2 cellular contexts compared by ENCODE assay signal in genomic region chr20:62314711-62315302, GRCh38.
TF ChIP-seq lines count a peak whose summit lies in the region.

No MANE protein-coding gene starts in this region.

TF ChIP-seq in HCT116, 20 proteins besides CTCF, POLR2A, EP300 and RAD21:
- TF ChIP-seq ZFX (IDR thresholded peaks at IDR 0.05): no peak
- TF ChIP-seq YY1 (IDR thresholded peaks at IDR 0.05; ENCODE audit: extremely low read depth, insufficient replicate concordance, low read depth, low read length): no peak
- no peak for TF ChIP-seq SRF (IDR thresholded peaks at IDR 0.05; ENCODE audit: low read depth)
- TF ChIP-seq TCF7L2 (IDR thresholded peaks at IDR 0.05; ENCODE audit: borderline replicate concordance, extremely low read depth, insufficient read depth, insufficient read length): no peak
- TF ChIP-seq, protein P1, sequence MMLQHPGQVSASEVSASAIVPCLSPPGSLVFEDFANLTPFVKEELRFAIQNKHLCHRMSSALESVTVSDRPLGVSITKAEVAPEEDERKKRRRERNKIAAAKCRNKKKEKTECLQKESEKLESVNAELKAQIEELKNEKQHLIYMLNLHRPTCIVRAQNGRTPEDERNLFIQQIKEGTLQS (IDR thresholded peaks at IDR 0.05): no peak
- TF ChIP-seq CEBPB (IDR thresholded peaks at IDR 0.05; ENCODE audit: low read depth): no peak
- TF ChIP-seq SIN3A (IDR thresholded peaks at IDR 0.05; ENCODE audit: low read depth): no peak
- no peak for TF ChIP-seq EZH2 (IDR thresholded peaks at IDR 0.05)
TF ChIP-seq in HCT116: peak in this region for 0.

TF ChIP-seq in H1, 55 proteins besides CTCF, POLR2A, EP300 and RAD21:
- TF ChIP-seq POLR2AphosphoS5 (IDR thresholded peaks at IDR 0.05; ENCODE audit: low read depth, low read length): no peak
- no peak for TF ChIP-seq BCL11A (IDR thresholded peaks at IDR 0.05; ENCODE audit: low read depth in 2 of 2, low read length in 2 of 2)
- TF ChIP-seq, protein P2, sequence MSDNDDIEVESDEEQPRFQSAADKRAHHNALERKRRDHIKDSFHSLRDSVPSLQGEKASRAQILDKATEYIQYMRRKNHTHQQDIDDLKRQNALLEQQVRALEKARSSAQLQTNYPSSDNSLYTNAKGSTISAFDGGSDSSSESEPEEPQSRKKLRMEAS (IDR thresholded peaks at IDR 0.05): no peak
- no peak for TF ChIP-seq RFX5 (IDR thresholded peaks at IDR 0.05; ENCODE audit: borderline replicate concordance, low read depth, low read length)
- no peak for TF ChIP-seq RXRA (IDR thresholded peaks at IDR 0.05; ENCODE audit: insufficient read depth, low read depth, low read length)
- no peak for TF ChIP-seq CHD1 (IDR thresholded peaks at IDR 0.05; ENCODE audit: low read depth, low read length)
- TF ChIP-seq SIRT6 (IDR thresholded peaks at IDR 0.05; ENCODE audit: low read length): no peak
- no peak for TF ChIP-seq TAF1 (IDR thresholded peaks at IDR 0.05; ENCODE audit: low read depth, low read length)
- no peak for TF ChIP-seq KDM1A (IDR thresholded peaks at IDR 0.05; ENCODE audit: borderline replicate concordance, low read length)
- no peak for TF ChIP-seq HDAC6 (IDR thresholded peaks at IDR 0.05; ENCODE audit: low read depth, low read length)
- no peak for TF ChIP-seq SIN3A (conservative IDR thresholded peaks at IDR 0.05 in 1 of 2, IDR thresholded peaks at IDR 0.05 in 1 of 2; ENCODE audit: low read depth in 1 of 2, low read length in 2 of 2)
